8 cellular contexts compared by ENCODE assay signal in the genomic region with DNA sequence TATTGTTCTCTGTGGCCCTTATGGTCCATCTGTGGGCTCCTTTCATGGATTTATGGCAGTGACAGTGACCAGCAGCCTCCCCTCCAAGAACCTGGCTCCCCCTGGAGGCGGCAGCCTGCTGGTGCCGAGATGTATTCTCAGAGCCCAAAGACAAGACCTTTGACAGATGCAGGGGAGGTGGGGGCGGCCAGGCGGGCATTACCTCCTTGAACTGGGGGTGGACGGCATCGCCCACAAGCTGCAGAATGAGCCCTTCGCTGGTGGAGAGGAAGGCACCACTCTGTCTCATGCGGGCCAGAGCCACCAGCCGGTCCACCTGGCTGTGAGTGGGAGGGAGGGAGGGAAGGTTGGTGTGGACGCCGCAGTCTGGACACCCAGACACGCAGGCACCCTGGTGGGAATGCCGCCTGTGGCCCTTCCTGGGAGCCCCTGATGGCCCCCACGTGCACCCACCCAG. TPM values are rescaled to one million over a fixed set of nuclear protein-coding genes. Genes with fewer than 3 reads are reported as not detected.
DNase-seq lines count a peak whose midpoint lies in the region; ATAC-seq and TF ChIP-seq lines count a peak whose summit lies in the region.

No MANE protein-coding gene starts in this region.

- CTCF ChIA-PET in CD8-positive, alpha-beta T cell (lab: Charles Lee), result interaction anchor here (1.2 kb wide), 1 partner anchor 313 kb away, joined by 4 read pairs; no protein-coding TSS in a partner anchor

- no peaks in the 10 kb centered on the region for H3K9me3 ChIP-seq in CD8-positive, alpha-beta T cell (ENCODE audit: low read length)

- no peak overlapping the region for H3K27ac ChIP-seq in CD8-positive, alpha-beta T cell (ENCODE audit: low read depth, low read length)

- H3K27ac Mint-ChIP-seq in CD8-positive, alpha-beta T cell, result no peak overlapping the region

- peak; percentile 39 for ATAC-seq in CD8-positive, alpha-beta T cell
- no peak for ATAC-seq in HG03135 (IDR thresholded peaks at IDR 0.05; ENCODE audit: unreplicated experiment)
- no peak for ATAC-seq in GM21786 (IDR thresholded peaks at IDR 0.05; ENCODE audit: unreplicated experiment)

- POLR2A ChIA-PET in CD8-positive, alpha-beta T cell (lab: Charles Lee), result no interaction called here

- no peaks in the 10 kb centered on the region for H3K9me3 Mint-ChIP-seq in CD8-positive, alpha-beta T cell

- H3K27me3 ChIP-seq in CD8-positive, alpha-beta T cell (ENCODE audit: insufficient read depth, low read length), result peaks cover 10% of the 10 kb centered on the region

- peak; percentile 55 for TF ChIP-seq CTCF in CD8-positive, alpha-beta T cell (IDR thresholded peaks at IDR 0.05)
- TF ChIP-seq CTCF in cardiac fibroblast (IDR thresholded peaks at IDR 0.05; ENCODE audit: low read depth, low read length), result peak; percentile 85

- DNase-seq in CD8-positive, alpha-beta T cell, result peak in 4 of 7 experiments; percentile 46 to 65 (median 53)
- DNase-seq in HuH-7 (ENCODE audit: low spot score), result peak; percentile 87
- DNase-seq in T-helper 9 cell, result peak; percentile 28
- peak; percentile 50 to 54 for DNase-seq in cardiac fibroblast (ENCODE audit: low read depth in 2 of 2)
- DNase-seq in lung microvascular endothelial cell (ENCODE audit: low read depth in 2 of 2), result peak; percentile 59 to 60
- DNase-seq in DMS114 treated with DMSO at 0.1 percent for 48 hours (lab: John Stamatoyannopoulos, UW; ENCODE audit: unreplicated experiment), result no peak

- peaks cover 13% of the 10 kb centered on the region for H3K4me1 ChIP-seq in CD8-positive, alpha-beta T cell (ENCODE audit: insufficient read depth, low read length)

- H3K4me1 Mint-ChIP-seq in CD8-positive, alpha-beta T cell (ENCODE audit: low read depth), result peaks cover 20% of the 10 kb centered on the region

- no peak overlapping the region for H3K4me3 ChIP-seq in CD8-positive, alpha-beta T cell (ENCODE audit: low read depth, low read length)
- H3K4me3 ChIP-seq in cardiac fibroblast (replicated peaks in 1 of 2; ENCODE audit: low read depth in 2 of 2, low read length in 2 of 2), result no peak overlapping the region

- H3K36me3 Mint-ChIP-seq in CD8-positive, alpha-beta T cell, result peaks cover 13% of the 10 kb centered on the region

- no peak overlapping the region for H3K4me3 Mint-ChIP-seq in CD8-positive, alpha-beta T cell

- H3K27me3 Mint-ChIP-seq in CD8-positive, alpha-beta T cell (ENCODE audit: low read depth), result peaks cover 24% of the 10 kb centered on the region

- intact Hi-C loops in CD8-positive, alpha-beta T cell (cut with DNase I, micrococcal nuclease), result loop anchor here in 1 of 2 experiments (1.0 kb wide), 1 partner anchor 314 kb away; no protein-coding TSS in a partner anchor

- H3K36me3 ChIP-seq in CD8-positive, alpha-beta T cell (ENCODE audit: insufficient read depth, low read length), result no peaks in the 10 kb centered on the region

RNA-seq across cellular contexts. Expression of a gene that starts 6.6 kb away (rescaled TPM):
- 1 to 10 TPM; 1.5 to 2.1 TPM for total RNA-seq in CD8-positive, alpha-beta T cell
- total RNA-seq in lung microvascular endothelial cell, result 60.7 and 61.9 TPM in 2 replicates

RNA-seq across cellular contexts. Expression of a gene that starts 9.7 kb away (rescaled TPM):
- total RNA-seq in CD8-positive, alpha-beta T cell, result not detected
- total RNA-seq in lung microvascular endothelial cell, result not detected in 2 replicates

RNA-seq across cellular contexts. Expression of a gene that starts 11.7 kb away (rescaled TPM):
- not detected for total RNA-seq in CD8-positive, alpha-beta T cell
- not detected in 2 replicates for total RNA-seq in lung microvascular endothelial cell

RNA-seq across cellular contexts. Expression of a gene that starts 21.6 kb away (rescaled TPM):
- 10 to 100 TPM; 27.0 to 27.8 TPM for total RNA-seq in CD8-positive, alpha-beta T cell
- 0.65 and 0.79 TPM in 2 replicates for total RNA-seq in lung microvascular endothelial cell

RNA-seq across cellular contexts. Expression of a gene that starts 30.2 kb away (rescaled TPM):
- total RNA-seq in CD8-positive, alpha-beta T cell, result 1 to 10 TPM; 9.9 to 10.0 TPM
- total RNA-seq in lung microvascular endothelial cell, result 5.2 and 7.2 TPM in 2 replicates

Comparison
In these comparisons a context has a peak if more than half of its experiments do, and no peak if none do; other contexts are left out.
1. RNA of a gene that starts 6.6 kb away (total RNA-seq): 60.7 to 61.9 TPM in lung microvascular endothelial cell; 1.5 to 2.1 TPM in CD8-positive, alpha-beta T cell; every median in the first group is over 10 times any median in the second.